1 cellular context compared by ENCODE assay signal in the genomic region with DNA sequence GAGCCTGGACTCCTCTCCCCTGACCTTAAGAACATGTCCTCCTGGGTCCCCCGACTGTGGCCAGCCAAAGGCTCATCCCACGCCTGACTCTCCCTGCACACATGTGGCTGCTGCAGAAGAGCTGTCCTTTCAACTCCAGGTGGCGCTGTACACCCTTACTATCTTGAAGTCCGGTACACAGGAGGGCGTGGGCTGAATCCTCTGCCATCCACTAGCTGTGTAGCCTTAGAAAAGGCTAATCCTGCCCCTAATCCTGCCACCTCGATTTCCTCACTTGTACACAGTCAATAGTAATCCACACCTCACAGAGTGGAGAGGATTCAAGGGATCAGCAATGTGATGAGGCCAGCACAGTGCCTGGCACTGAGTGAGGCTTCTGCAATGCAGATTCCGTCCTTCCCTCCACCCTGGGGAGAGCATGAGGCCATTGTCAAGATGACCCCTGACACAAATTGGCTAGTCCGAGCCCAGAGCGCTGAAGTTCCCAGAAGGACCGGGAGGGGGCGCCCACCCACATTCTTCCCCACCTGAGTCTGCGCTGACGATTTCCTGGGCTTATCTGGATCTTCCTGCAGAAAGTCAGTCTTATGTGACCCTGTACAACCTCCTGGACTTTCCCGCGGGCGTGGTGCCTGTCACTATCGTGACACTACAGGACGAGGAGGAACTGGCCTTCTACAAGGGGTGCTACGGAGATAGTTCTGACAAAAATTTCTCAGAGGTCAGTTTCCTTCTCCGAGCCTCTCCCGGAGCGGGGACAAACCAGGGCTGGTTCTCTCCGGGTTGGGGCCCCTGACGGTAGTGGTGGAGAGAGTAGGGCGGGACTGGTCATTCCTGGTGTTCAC.
TF ChIP-seq lines count a peak whose summit lies in the region.

No MANE protein-coding gene starts in this region.

TF ChIP-seq in K562, 482 proteins besides CTCF, POLR2A, EP300 and RAD21 (continued from another document and continues in another):
- no peak for TF ChIP-seq MCM5 (IDR thresholded peaks at IDR 0.05; ENCODE audit: low read depth)
- TF ChIP-seq CBFA2T3 (IDR thresholded peaks at IDR 0.05), result peak; percentile 94
- peak; percentile 98 for TF ChIP-seq HDAC2 (IDR thresholded peaks at IDR 0.05)
- TF ChIP-seq ZNF146 (CRISPR knock-in tag; IDR thresholded peaks at IDR 0.05; ENCODE audit: unreplicated experiment), result no peak
- TF ChIP-seq CGGBP1 (CRISPR knock-in tag; IDR thresholded peaks at IDR 0.05), result no peak
- no peak for TF ChIP-seq KAT2B (IDR thresholded peaks at IDR 0.05; ENCODE audit: low read depth, low read length)
- no peak; the same call in 1 of the 2 replicates for TF ChIP-seq ZBTB9 (CRISPR knock-in tag; IDR thresholded peaks at IDR 0.05)
- TF ChIP-seq KDM5B (IDR thresholded peaks at IDR 0.05; ENCODE audit: insufficient replicate concordance, low read depth, low read length), result no peak
- peak; percentile 94 for TF ChIP-seq ESRRA (IDR thresholded peaks at IDR 0.05; ENCODE audit: borderline replicate concordance, low read depth)
- no peak for TF ChIP-seq POU5F1 (IDR thresholded peaks at IDR 0.05; ENCODE audit: borderline replicate concordance, low read depth, low read length, partially characterized antibody)
- TF ChIP-seq ZNF3 (CRISPR knock-in tag; IDR thresholded peaks at IDR 0.05), result no peak
- peak; percentile 46 for TF ChIP-seq ASH1L (IDR thresholded peaks at IDR 0.05; ENCODE audit: borderline replicate concordance, low read depth, partially characterized antibody)
- peak; percentile 99 for TF ChIP-seq ZBED1 (IDR thresholded peaks at IDR 0.05)
- TF ChIP-seq, protein P1, sequence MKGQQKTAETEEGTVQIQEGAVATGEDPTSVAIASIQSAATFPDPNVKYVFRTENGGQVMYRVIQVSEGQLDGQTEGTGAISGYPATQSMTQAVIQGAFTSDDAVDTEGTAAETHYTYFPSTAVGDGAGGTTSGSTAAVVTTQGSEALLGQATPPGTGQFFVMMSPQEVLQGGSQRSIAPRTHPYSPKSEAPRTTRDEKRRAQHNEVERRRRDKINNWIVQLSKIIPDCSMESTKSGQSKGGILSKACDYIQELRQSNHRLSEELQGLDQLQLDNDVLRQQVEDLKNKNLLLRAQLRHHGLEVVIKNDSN (CRISPR knock-in tag; IDR thresholded peaks at IDR 0.05), result peak; percentile 49; the same call in 1 of the 2 replicates
- TF ChIP-seq MTA3 (IDR thresholded peaks at IDR 0.05; ENCODE audit: borderline replicate concordance), result peak; percentile 95
- TF ChIP-seq SP2 (IDR thresholded peaks at IDR 0.05; ENCODE audit: extremely low read depth, low read depth, low read length, poor library complexity, severe bottlenecking), result no peak
- TF ChIP-seq FOXA3 (CRISPR knock-in tag; conservative IDR thresholded peaks at IDR 0.05 in 1 of 2, IDR thresholded peaks at IDR 0.05 in 1 of 2), result peak in 1 of 2 experiments; percentile 81; a peak in 1 of 4 replicates
- TF ChIP-seq E2F5 (CRISPR knock-in tag; IDR thresholded peaks at IDR 0.05), result no peak
- TF ChIP-seq ZNF124 (CRISPR knock-in tag; IDR thresholded peaks at IDR 0.05), result no peak
- peak; percentile 96 for TF ChIP-seq EP400 (IDR thresholded peaks at IDR 0.05)
- TF ChIP-seq BCL6 (CRISPR knock-in tag; IDR thresholded peaks at IDR 0.05), result no peak
- peak; percentile 76 for TF ChIP-seq NFRKB (IDR thresholded peaks at IDR 0.05; ENCODE audit: low read depth)
- TF ChIP-seq ZNF174 (CRISPR knock-in tag; IDR thresholded peaks at IDR 0.05), result no peak
- TF ChIP-seq MEIS2 (IDR thresholded peaks at IDR 0.05; ENCODE audit: partially characterized antibody), result peak; percentile 83
- peak; percentile 82 for TF ChIP-seq GATAD2B (IDR thresholded peaks at IDR 0.05; ENCODE audit: borderline replicate concordance)
- TF ChIP-seq MAZ (CRISPR knock-in tag; conservative IDR thresholded peaks at IDR 0.05 in 1 of 2, IDR thresholded peaks at IDR 0.05 in 1 of 2), result peak; percentile 26 to 32; a peak in 2 of 4 replicates
- TF ChIP-seq, protein P2, sequence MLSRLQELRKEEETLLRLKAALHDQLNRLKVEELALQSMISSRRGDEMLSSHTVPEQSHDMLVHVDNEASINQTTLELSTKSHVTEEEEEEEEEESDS (CRISPR knock-in tag; IDR thresholded peaks at IDR 0.05), result no peak
- peak; percentile 75; the same call in 1 of the 2 replicates for TF ChIP-seq ZSCAN29 (IDR thresholded peaks at IDR 0.05)
- TF ChIP-seq, protein P3, sequence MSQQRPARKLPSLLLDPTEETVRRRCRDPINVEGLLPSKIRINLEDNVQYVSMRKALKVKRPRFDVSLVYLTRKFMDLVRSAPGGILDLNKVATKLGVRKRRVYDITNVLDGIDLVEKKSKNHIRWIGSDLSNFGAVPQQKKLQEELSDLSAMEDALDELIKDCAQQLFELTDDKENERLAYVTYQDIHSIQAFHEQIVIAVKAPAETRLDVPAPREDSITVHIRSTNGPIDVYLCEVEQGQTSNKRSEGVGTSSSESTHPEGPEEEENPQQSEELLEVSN (IDR thresholded peaks at IDR 0.05; ENCODE audit: borderline replicate concordance in 1 of 2, extremely low read depth in 1 of 2, insufficient read depth in 1 of 2, insufficient read length in 1 of 2, low read depth in 1 of 2, low read length in 1 of 2, poor library complexity in 1 of 2, severe bottlenecking in 1 of 2), result peak; percentile 46 to 52
- TF ChIP-seq, protein P4, sequence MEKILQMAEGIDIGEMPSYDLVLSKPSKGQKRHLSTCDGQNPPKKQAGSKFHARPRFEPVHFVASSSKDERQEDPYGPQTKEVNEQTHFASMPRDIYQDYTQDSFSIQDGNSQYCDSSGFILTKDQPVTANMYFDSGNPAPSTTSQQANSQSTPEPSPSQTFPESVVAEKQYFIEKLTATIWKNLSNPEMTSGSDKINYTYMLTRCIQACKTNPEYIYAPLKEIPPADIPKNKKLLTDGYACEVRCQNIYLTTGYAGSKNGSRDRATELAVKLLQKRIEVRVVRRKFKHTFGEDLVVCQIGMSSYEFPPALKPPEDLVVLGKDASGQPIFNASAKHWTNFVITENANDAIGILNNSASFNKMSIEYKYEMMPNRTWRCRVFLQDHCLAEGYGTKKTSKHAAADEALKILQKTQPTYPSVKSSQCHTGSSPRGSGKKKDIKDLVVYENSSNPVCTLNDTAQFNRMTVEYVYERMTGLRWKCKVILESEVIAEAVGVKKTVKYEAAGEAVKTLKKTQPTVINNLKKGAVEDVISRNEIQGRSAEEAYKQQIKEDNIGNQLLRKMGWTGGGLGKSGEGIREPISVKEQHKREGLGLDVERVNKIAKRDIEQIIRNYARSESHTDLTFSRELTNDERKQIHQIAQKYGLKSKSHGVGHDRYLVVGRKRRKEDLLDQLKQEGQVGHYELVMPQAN (IDR thresholded peaks at IDR 0.05; ENCODE audit: borderline replicate concordance), result peak; percentile 80
- TF ChIP-seq CREBBP (IDR thresholded peaks at IDR 0.05; ENCODE audit: low read depth, low read length), result no peak
- TF ChIP-seq, protein P5, sequence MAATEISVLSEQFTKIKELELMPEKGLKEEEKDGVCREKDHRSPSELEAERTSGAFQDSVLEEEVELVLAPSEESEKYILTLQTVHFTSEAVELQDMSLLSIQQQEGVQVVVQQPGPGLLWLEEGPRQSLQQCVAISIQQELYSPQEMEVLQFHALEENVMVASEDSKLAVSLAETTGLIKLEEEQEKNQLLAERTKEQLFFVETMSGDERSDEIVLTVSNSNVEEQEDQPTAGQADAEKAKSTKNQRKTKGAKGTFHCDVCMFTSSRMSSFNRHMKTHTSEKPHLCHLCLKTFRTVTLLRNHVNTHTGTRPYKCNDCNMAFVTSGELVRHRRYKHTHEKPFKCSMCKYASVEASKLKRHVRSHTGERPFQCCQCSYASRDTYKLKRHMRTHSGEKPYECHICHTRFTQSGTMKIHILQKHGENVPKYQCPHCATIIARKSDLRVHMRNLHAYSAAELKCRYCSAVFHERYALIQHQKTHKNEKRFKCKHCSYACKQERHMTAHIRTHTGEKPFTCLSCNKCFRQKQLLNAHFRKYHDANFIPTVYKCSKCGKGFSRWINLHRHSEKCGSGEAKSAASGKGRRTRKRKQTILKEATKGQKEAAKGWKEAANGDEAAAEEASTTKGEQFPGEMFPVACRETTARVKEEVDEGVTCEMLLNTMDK (IDR thresholded peaks at IDR 0.05; ENCODE audit: borderline replicate concordance, insufficient read depth, low read depth, low read length, poor library complexity, severe bottlenecking), result peak; percentile 70
- no peak for TF ChIP-seq ILK (tag; IDR thresholded peaks at IDR 0.05; ENCODE audit: borderline replicate concordance, low read depth)
- TF ChIP-seq ZFP36 (IDR thresholded peaks at IDR 0.05; ENCODE audit: low read depth, low read length, partially characterized antibody), result peak; percentile 1
- peak; percentile 94 for TF ChIP-seq TEAD2 (tag; IDR thresholded peaks at IDR 0.05)
- TF ChIP-seq CHD7 (IDR thresholded peaks at IDR 0.05; ENCODE audit: low read depth, low read length), result no peak
- TF ChIP-seq ZNF384 (IDR thresholded peaks at IDR 0.05; ENCODE audit: low read depth, low read length), result peak; percentile 47
